ENCODE assay signal across 8 cellular contexts in the genomic region with DNA sequence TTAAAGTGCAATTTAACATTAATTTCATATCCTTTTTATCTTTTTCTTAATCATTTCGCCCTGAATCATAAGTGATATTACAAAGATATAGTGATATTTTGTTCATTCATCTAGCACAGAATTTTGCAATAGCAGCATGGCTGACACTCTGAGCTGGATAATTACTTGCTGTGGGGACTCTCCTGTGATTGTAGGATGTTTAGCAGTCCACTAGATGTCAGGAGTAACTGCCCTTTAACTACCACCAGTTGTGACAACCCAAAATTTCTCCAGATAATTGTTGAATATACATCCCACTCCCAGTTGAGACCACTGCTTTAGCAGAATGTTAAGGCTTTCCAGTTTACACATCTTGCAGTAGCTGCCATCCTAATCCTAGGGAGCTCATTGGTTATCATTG.
DNase-seq lines count a peak whose midpoint lies in the region; ATAC-seq, FAIRE-seq and TF ChIP-seq lines count a peak whose summit lies in the region.

No MANE protein-coding gene starts in this region.

- peak; percentile 62 for FAIRE-seq in GM19239 (lab: Jason Lieb, UNC)

- intact Hi-C loops in CD4-positive, alpha-beta T cell (cut with DNase I, micrococcal nuclease): loop anchor here (1.0 to 10.0 kb wide), 6 partner anchors 233 to 452 kb away; no protein-coding TSS in a partner anchor
- intact Hi-C loops in dorsolateral prefrontal cortex (cut with DNase I): loop anchor here in 1 of 2 donors (5.0 kb wide), 1 partner anchor 400 kb away; no protein-coding TSS in a partner anchor
- intact Hi-C loops in naive thymus-derived CD4-positive, alpha-beta T cell (cut with micrococcal nuclease): loop anchor here (1.0 to 5.0 kb wide), 7 partner anchors 110 to 502 kb away; partner anchors contain the start of gene MBNL1 (in 1 of the 2)

- H3K36me3 Mint-ChIP-seq in CD4-positive, alpha-beta T cell (ENCODE audit: low read depth): no peaks in the 10 kb centered on the region
- no peaks in the 10 kb centered on the region for H3K36me3 Mint-ChIP-seq in naive thymus-derived CD4-positive, alpha-beta T cell

- peak; percentile 86 for ATAC-seq in CD4-positive, alpha-beta T cell (ENCODE audit: poor library complexity)
- ATAC-seq in naive thymus-derived CD4-positive, alpha-beta T cell: peak; percentile 75
- ATAC-seq in GM19463 (IDR thresholded peaks at IDR 0.05; ENCODE audit: unreplicated experiment): no peak
- no peak for ATAC-seq in HG03378 (IDR thresholded peaks at IDR 0.05; ENCODE audit: unreplicated experiment)

- no peak overlapping the region for H3K4me3 Mint-ChIP-seq in CD4-positive, alpha-beta T cell
- H3K4me3 Mint-ChIP-seq in naive thymus-derived CD4-positive, alpha-beta T cell: no peak overlapping the region

- H3K36me3 ChIP-seq in NT2/D1 (ENCODE audit: insufficient read depth, insufficient read length, low read length) (no peaks in the 10 kb centered on the region), MG63 (no peaks in the 10 kb centered on the region)
- no peaks in the 10 kb centered on the region for H3K36me3 ChIP-seq in naive thymus-derived CD4-positive, alpha-beta T cell (ENCODE audit: control insufficient read depth in 2 of 3, insufficient read depth in 3 of 3, low read length in 3 of 3)

- H3K27ac ChIP-seq in CD4-positive, alpha-beta T cell (ENCODE audit: low read depth, low read length): no peak overlapping the region
- H3K27ac ChIP-seq in dorsolateral prefrontal cortex: no peak overlapping the region
- no peak overlapping the region for H3K27ac ChIP-seq in naive thymus-derived CD4-positive, alpha-beta T cell (ENCODE audit: low read depth, low read length)

- CTCF ChIA-PET in CD4-positive, alpha-beta T cell (lab: Charles Lee): interaction anchor here (0.6 to 2.0 kb wide), 9 partner anchors 15 to 407 kb away, joined by 3 to 4 read pairs (median 3); no protein-coding TSS in a partner anchor
- CTCF ChIA-PET in naive thymus-derived CD4-positive, alpha-beta T cell (lab: Charles Lee): interaction anchor here (0.6 to 2.7 kb wide), 14 partner anchors 16 to 502 kb away, joined by 3 to 17 read pairs (median 4); no protein-coding TSS in a partner anchor

- H3K4me3 ChIP-seq in NT2/D1 (ENCODE audit: insufficient read length, low read depth): no peak overlapping the region
- H3K4me3 ChIP-seq in dorsolateral prefrontal cortex: no peak overlapping the region
- no peak overlapping the region for H3K4me3 ChIP-seq in naive thymus-derived CD4-positive, alpha-beta T cell (ENCODE audit: low read length)
- no peak overlapping the region for H3K4me3 ChIP-seq in MG63

- no peaks in the 10 kb centered on the region for H3K4me1 ChIP-seq in NT2/D1 (ENCODE audit: insufficient read depth, insufficient read length)
- peaks cover 0 to 5% of the 10 kb centered on the region in 2 donors for H3K4me1 ChIP-seq in naive thymus-derived CD4-positive, alpha-beta T cell (ENCODE audit: control insufficient read depth in 2 of 2, insufficient read depth in 2 of 2, low read length in 2 of 2)

- no peaks in the 10 kb centered on the region for H3K27me3 Mint-ChIP-seq in CD4-positive, alpha-beta T cell
- H3K27me3 Mint-ChIP-seq in naive thymus-derived CD4-positive, alpha-beta T cell: peaks cover 0 to 6% (median 0%) of the 10 kb centered on the region in 5 donors

- peaks cover 8% of the 10 kb centered on the region for H3K9me3 ChIP-seq in CD4-positive, alpha-beta T cell (ENCODE audit: control insufficient read depth, low read length)
- H3K9me3 ChIP-seq in NT2/D1 (ENCODE audit: insufficient read depth, low read length) (no peaks in the 10 kb centered on the region), MG63 (peaks cover 17% of the 10 kb centered on the region)
- no peaks in the 10 kb centered on the region for H3K9me3 ChIP-seq in naive thymus-derived CD4-positive, alpha-beta T cell (ENCODE audit: control insufficient read depth in 2 of 3, low read length in 3 of 3)

- POLR2A ChIA-PET in CD4-positive, alpha-beta T cell (lab: Charles Lee): interaction anchor here (1.1 to 1.7 kb wide), 2 partner anchors 372 to 400 kb away, joined by 3 to 6 read pairs; no protein-coding TSS in a partner anchor
- POLR2A ChIA-PET in naive thymus-derived CD4-positive, alpha-beta T cell (lab: Charles Lee): interaction anchor here (0.6 kb wide), 1 partner anchor 197 kb away, joined by 3 read pairs; no protein-coding TSS in a partner anchor

- H3K27me3 ChIP-seq in CD4-positive, alpha-beta T cell (ENCODE audit: control insufficient read depth, insufficient read depth, low read length): no peaks in the 10 kb centered on the region
- H3K27me3 ChIP-seq in NT2/D1 (ENCODE audit: insufficient read depth, insufficient read length): no peaks in the 10 kb centered on the region
- no peaks in the 10 kb centered on the region for H3K27me3 ChIP-seq in dorsolateral prefrontal cortex
- H3K27me3 ChIP-seq in naive thymus-derived CD4-positive, alpha-beta T cell (ENCODE audit: control insufficient read depth in 2 of 2, insufficient read depth in 2 of 2, low read length in 2 of 2): no peaks in the 10 kb centered on the region
- H3K27me3 ChIP-seq in MG63: no peaks in the 10 kb centered on the region

- DNase-seq in CD4-positive, alpha-beta T cell: no peak
- DNase-seq in GM19239 (ENCODE audit: insufficient read length, low spot score): peak; percentile 4
- peak; percentile 5 for DNase-seq in NT2/D1 (ENCODE audit: low read depth, low spot score)
- DNase-seq in dorsolateral prefrontal cortex: no peak
- peak in 6 of 9 donors; percentile 10 to 43 (median 32) for DNase-seq in naive thymus-derived CD4-positive, alpha-beta T cell
- DNase-seq in MG63: no peak

- TF ChIP-seq CTCF in CD4-positive, alpha-beta T cell (IDR thresholded peaks at IDR 0.05): peak; percentile 45
- TF ChIP-seq CTCF in dorsolateral prefrontal cortex (IDR thresholded peaks at IDR 0.05 in 54 of 56, conservative IDR thresholded peaks at IDR 0.05 in 2 of 56; ENCODE audit: low read depth in 1 of 56, partially characterized antibody in 56 of 56): peak in 35 of 56 donors; percentile 4 to 59 (median 31)

- H3K9me3 Mint-ChIP-seq in CD4-positive, alpha-beta T cell: no peaks in the 10 kb centered on the region
- peaks cover 0 to 9% (median 0%) of the 10 kb centered on the region in 11 donors for H3K9me3 Mint-ChIP-seq in naive thymus-derived CD4-positive, alpha-beta T cell

- H3K4me1 Mint-ChIP-seq in CD4-positive, alpha-beta T cell (ENCODE audit: low read depth): peaks cover 5% of the 10 kb centered on the region
- peaks cover 0 to 6% (median 3%) of the 10 kb centered on the region in 7 donors for H3K4me1 Mint-ChIP-seq in naive thymus-derived CD4-positive, alpha-beta T cell

- no peak overlapping the region for H3K9ac ChIP-seq in NT2/D1 (ENCODE audit: insufficient read length, low read depth)

- no peak overlapping the region for H3K27ac Mint-ChIP-seq in CD4-positive, alpha-beta T cell
- H3K27ac Mint-ChIP-seq in naive thymus-derived CD4-positive, alpha-beta T cell: no peak overlapping the region

Comparison
In these comparisons a context has a peak if more than half of its experiments do, and no peak if none do; other contexts are left out.
1. ATAC-seq: peak in CD4-positive, alpha-beta T cell (single experiment) and naive thymus-derived CD4-positive, alpha-beta T cell (single experiment); none in GM19463 (single experiment) and HG03378 (single experiment).
2. DNase-seq: peak in GM19239 (single experiment), NT2/D1 (single experiment) and naive thymus-derived CD4-positive, alpha-beta T cell (6 of 9); none in CD4-positive, alpha-beta T cell (0 of 10), dorsolateral prefrontal cortex (0 of 10) and MG63 (single experiment).